8 cellular contexts compared by ENCODE assay signal in the genomic region with DNA sequence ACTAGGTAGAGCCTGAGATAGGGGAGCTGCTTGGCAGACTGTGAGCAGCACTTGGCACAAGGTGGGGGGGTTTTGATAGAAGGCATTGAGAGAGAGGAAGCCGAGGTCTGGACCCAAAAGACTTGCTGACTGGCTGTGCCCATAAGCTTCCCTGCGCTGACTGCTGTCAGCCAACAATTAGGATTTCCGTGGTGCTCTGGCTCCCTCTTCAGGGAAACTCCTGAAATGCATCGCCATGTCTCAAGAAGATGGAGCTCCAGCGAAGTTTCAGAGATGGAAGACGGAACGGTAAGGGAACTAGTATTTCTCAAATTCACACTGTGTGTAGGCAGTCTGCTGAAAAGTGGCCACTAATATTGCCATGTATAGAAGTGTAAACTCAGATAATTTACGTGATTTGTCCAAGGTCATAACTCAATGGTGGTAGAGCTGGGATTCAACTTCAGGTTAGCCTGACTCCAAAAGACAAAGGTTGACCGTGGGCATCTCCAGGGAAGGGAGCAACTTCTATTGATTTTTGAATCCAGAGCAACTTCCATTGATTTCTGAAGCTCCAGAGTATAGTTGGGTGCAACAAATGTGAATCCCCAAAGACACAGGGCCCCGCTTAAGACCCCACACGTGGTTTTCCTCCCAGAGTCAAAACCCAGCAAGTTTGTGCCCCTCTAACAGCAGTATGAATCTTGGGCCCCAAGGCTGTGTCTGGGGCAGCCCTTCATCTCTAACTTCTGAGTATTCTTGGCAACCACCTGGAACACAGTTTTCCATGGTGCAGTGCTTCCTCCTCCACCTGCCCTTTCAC. TPM values are rescaled to one million over a fixed set of nuclear protein-coding genes. Genes with fewer than 3 reads are reported as not detected.
A peak's percentile ranks its signal among the peaks of the same experiment; 100 is the strongest.
DNase-seq lines count a peak whose midpoint lies in the region; ATAC-seq and TF ChIP-seq lines count a peak whose summit lies in the region.

No MANE protein-coding gene starts in this region.

- H3K36me3 ChIP-seq in A673 (ENCODE audit: insufficient read depth, low read length, poor library complexity, severe bottlenecking) = no peaks in the 10 kb centered on the region
- no peaks in the 10 kb centered on the region for H3K36me3 ChIP-seq in ascending aorta
- no peaks in the 10 kb centered on the region for H3K36me3 ChIP-seq in iPS DF 6.9 (ENCODE audit: control insufficient read depth, insufficient read depth, low read length)
- H3K36me3 ChIP-seq in spleen = no peaks in the 10 kb centered on the region

- H3K4me3 ChIP-seq in A673 (ENCODE audit: low read depth, low read length, poor library complexity, severe bottlenecking) (no peak overlapping the region), ascending aorta (no peak overlapping the region), iPS DF 6.9 (ENCODE audit: low read length) (no peak overlapping the region), spleen (no peak overlapping the region)

- ATAC-seq in GM21529 (IDR thresholded peaks at IDR 0.05; ENCODE audit: unreplicated experiment) = no peak

- H3K9me3 ChIP-seq in A673 (ENCODE audit: low read depth, low read length, poor library complexity, severe bottlenecking) (no peaks in the 10 kb centered on the region), ascending aorta (no peaks in the 10 kb centered on the region), iPS DF 6.9 (ENCODE audit: control insufficient read depth, insufficient read depth, low read length) (no peaks in the 10 kb centered on the region; the same call in 1 of the 2 replicates), spleen (no peaks in the 10 kb centered on the region)

- no TSS peak for BruUV-seq in A673 (replicated peaks; lab: Mats Ljungman, UMichigan)

- CTCF ChIA-PET in A673 (lab: Charles Lee) = interaction anchor here (0.7 to 2.4 kb wide), 13 partner anchors 11 to 405 kb away, joined by 3 to 20 read pairs (median 5); no protein-coding TSS in a partner anchor

- in situ Hi-C loops in GM13976 (cut with MboI; ENCODE audit: low sequenced_read_pairs, unreplicated experiment) = loop anchor here (5.0 kb wide), 1 partner anchor 271 kb away; no protein-coding TSS in a partner anchor

- H3K27me3 ChIP-seq in A673 (replicated peaks; ENCODE audit: insufficient read depth, low read depth, low read length, poor library complexity) (peaks cover 3% of the 10 kb centered on the region), ascending aorta (no peaks in the 10 kb centered on the region), iPS DF 6.9 (ENCODE audit: control insufficient read depth, insufficient read depth, low read length) (no peaks in the 10 kb centered on the region), spleen (replicated peaks in 1 of 7) (no peaks in the 10 kb centered on the region)

- DNase-seq in A673 (ENCODE audit: low spot score) (peak; percentile 84), GM13976 (ENCODE audit: low spot score) (peak; percentile 62), NCI-H1105 treated with DMSO at 0.1 percent for 48 hours (lab: John Stamatoyannopoulos, UW) (peak; percentile 60), T1000 (lab: John Stamatoyannopoulos, UW) (peak; percentile 22), ascending aorta (ENCODE audit: low spot score in 2 of 2) (peak in 1 of 2 donors; percentile 89), iPS DF 6.9 (ENCODE audit: low read depth, low spot score) (peak; percentile 18), spleen (peak; percentile 83)

- TF ChIP-seq POLR2A in spleen (IDR thresholded peaks at IDR 0.05) = no peak

- TF ChIP-seq CTCF in A673 (conservative IDR thresholded peaks at IDR 0.05; ENCODE audit: low read depth, low read length) (peak; percentile 87), GM13976 (IDR thresholded peaks at IDR 0.05; ENCODE audit: borderline replicate concordance, control extremely low read depth, extremely low read depth, insufficient read depth, missing control alignments) (peak; percentile 92), ascending aorta (IDR thresholded peaks at IDR 0.05) (peak; percentile 79 to 93 (median 91)), spleen (IDR thresholded peaks at IDR 0.05 in 8 of 11, conservative IDR thresholded peaks at IDR 0.05 in 3 of 11) (peak; percentile 85 to 96 (median 92))

- POLR2A ChIA-PET in A673 (lab: Charles Lee; ENCODE audit: low non-redundant PET) = no interaction called here

- intact Hi-C loops in A673 (cut with micrococcal nuclease; ENCODE audit: unreplicated experiment) (loop anchor here (1.0 to 5.0 kb wide), 4 partner anchors 111 to 406 kb away; no protein-coding TSS in a partner anchor), ascending aorta (cut with DNase I) (loop anchor here (1.0 to 5.0 kb wide), 3 partner anchors 270 to 406 kb away; no protein-coding TSS in a partner anchor), spleen (cut with DNase I; ENCODE audit: low total_unique reads) (loop anchor here (2.0 to 5.0 kb wide), 3 partner anchors 111 to 406 kb away; no protein-coding TSS in a partner anchor)

- H3K4me1 ChIP-seq in A673 (ENCODE audit: insufficient read depth, low read length, poor library complexity, severe bottlenecking) (no peaks in the 10 kb centered on the region), ascending aorta (no peaks in the 10 kb centered on the region), iPS DF 6.9 (ENCODE audit: control insufficient read depth, insufficient read depth, low read length) (no peaks in the 10 kb centered on the region), spleen (peaks cover 0 to 26% (median 13%) of the 10 kb centered on the region in 6 donors)

- H3K27ac ChIP-seq in A673 (ENCODE audit: low read depth, low read length, poor library complexity, severe bottlenecking) (no peak overlapping the region), ascending aorta (no peak overlapping the region), iPS DF 6.9 (ENCODE audit: low read length) (no peak overlapping the region), spleen (no peak overlapping the region)

- no CpG with 5 or more reads among the region's 11 CpGs for WGBS in iPS DF 6.9 (ENCODE audit: insufficient coverage, insufficient read length)
- 23 to 41% (median 31%) methylated on average over 9 to 11 of the region's 11 CpGs for WGBS in spleen, 5 donors

RNA-seq across cellular contexts. Expression of a gene that starts 44.5 kb away (rescaled TPM):
- total RNA-seq in A673 (2021) = not detected in 2 replicates
- total RNA-seq in ascending aorta = 0.21 TPM
- not detected for total RNA-seq in spleen
- 1 to 10 TPM in 1 of 3 donors, under 1 TPM in 2; 0.11 to 2.2 (median 0.39) TPM for polyA plus RNA-seq in spleen

RNA-seq across cellular contexts. Expression of a gene that starts 52.0 kb away (rescaled TPM):
- total RNA-seq in A673 (2021) = not detected in 2 replicates
- total RNA-seq in ascending aorta = not detected
- total RNA-seq in spleen = not detected
- not detected for polyA plus RNA-seq in spleen

RNA-seq across cellular contexts. Expression of a gene that starts 55.7 kb away (rescaled TPM):
- not detected in 2 replicates for total RNA-seq in A673 (2021)
- not detected for total RNA-seq in ascending aorta
- total RNA-seq in spleen = not detected
- polyA plus RNA-seq in spleen = under 1 TPM in 1 of 3 donors, not detected in 2; 0.99 TPM
